Comparison of ENCODE assay signal across 1 cellular context in genomic region chr19:45405435-45406164, GRCh38.
TF ChIP-seq lines count a peak whose summit lies in the region.

No MANE protein-coding gene starts in this region.

TF ChIP-seq in K562, 482 proteins besides CTCF, POLR2A, EP300 and RAD21 (continued from another document and continues in another):
- no peak for TF ChIP-seq SMAD3 (CRISPR knock-in tag; conservative IDR thresholded peaks at IDR 0.05)
- no peak for TF ChIP-seq ZNF165 (CRISPR knock-in tag; IDR thresholded peaks at IDR 0.05; ENCODE audit: borderline replicate concordance)
- no peak for TF ChIP-seq CHCHD3 (CRISPR knock-in tag; IDR thresholded peaks at IDR 0.05)
- TF ChIP-seq CXXC5 (CRISPR knock-in tag; IDR thresholded peaks at IDR 0.05), result peak; percentile 22
- no peak for TF ChIP-seq E2F4 (CRISPR knock-in tag; IDR thresholded peaks at IDR 0.05; ENCODE audit: low read depth)
- no peak for TF ChIP-seq FOXA1 (IDR thresholded peaks at IDR 0.05; ENCODE audit: borderline replicate concordance)
- no peak; the same call in 1 of the 2 replicates for TF ChIP-seq L3MBTL2 (IDR thresholded peaks at IDR 0.05)
- TF ChIP-seq ETV5 (CRISPR knock-in tag; IDR thresholded peaks at IDR 0.05; ENCODE audit: low read depth), result no peak
- peak; percentile 20; the same call in 1 of the 2 replicates for TF ChIP-seq ELF1 (tag; IDR thresholded peaks at IDR 0.05)
- TF ChIP-seq POLR3A (IDR thresholded peaks at IDR 0.05; ENCODE audit: borderline replicate concordance, extremely low read depth, insufficient read depth, insufficient read length), result no peak
- TF ChIP-seq, protein P1, sequence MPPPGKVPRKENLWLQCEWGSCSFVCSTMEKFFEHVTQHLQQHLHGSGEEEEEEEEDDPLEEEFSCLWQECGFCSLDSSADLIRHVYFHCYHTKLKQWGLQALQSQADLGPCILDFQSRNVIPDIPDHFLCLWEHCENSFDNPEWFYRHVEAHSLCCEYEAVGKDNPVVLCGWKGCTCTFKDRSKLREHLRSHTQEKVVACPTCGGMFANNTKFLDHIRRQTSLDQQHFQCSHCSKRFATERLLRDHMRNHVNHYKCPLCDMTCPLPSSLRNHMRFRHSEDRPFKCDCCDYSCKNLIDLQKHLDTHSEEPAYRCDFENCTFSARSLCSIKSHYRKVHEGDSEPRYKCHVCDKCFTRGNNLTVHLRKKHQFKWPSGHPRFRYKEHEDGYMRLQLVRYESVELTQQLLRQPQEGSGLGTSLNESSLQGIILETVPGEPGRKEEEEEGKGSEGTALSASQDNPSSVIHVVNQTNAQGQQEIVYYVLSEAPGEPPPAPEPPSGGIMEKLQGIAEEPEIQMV (tag; conservative IDR thresholded peaks at IDR 0.05; ENCODE audit: low read depth), result no peak; the same call in 1 of the 2 replicates
- no peak for TF ChIP-seq SIN3B (IDR thresholded peaks at IDR 0.05; ENCODE audit: low read depth)
- no peak for TF ChIP-seq ZZZ3 (IDR thresholded peaks at IDR 0.05)
- no peak for TF ChIP-seq SRSF3 (IDR thresholded peaks at IDR 0.05; ENCODE audit: insufficient read depth, low read length)
- TF ChIP-seq, protein P2, sequence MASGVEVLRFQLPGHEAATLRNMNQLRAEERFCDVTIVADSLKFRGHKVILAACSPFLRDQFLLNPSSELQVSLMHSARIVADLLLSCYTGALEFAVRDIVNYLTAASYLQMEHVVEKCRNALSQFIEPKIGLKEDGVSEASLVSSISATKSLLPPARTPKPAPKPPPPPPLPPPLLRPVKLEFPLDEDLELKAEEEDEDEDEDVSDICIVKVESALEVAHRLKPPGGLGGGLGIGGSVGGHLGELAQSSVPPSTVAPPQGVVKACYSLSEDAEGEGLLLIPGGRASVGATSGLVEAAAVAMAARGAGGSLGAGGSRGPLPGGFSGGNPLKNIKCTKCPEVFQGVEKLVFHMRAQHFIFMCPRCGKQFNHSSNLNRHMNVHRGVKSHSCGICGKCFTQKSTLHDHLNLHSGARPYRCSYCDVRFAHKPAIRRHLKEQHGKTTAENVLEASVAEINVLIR (CRISPR knock-in tag; IDR thresholded peaks at IDR 0.05), result no peak
- TF ChIP-seq THRB (CRISPR knock-in tag; conservative IDR thresholded peaks at IDR 0.05), result no peak
- no peak for TF ChIP-seq GTF2E2 (tag; IDR thresholded peaks at IDR 0.05)
- TF ChIP-seq EGR1 (conservative IDR thresholded peaks at IDR 0.05), result peak; percentile 95
- TF ChIP-seq EP400 (IDR thresholded peaks at IDR 0.05), result no peak
- TF ChIP-seq TCF3 (CRISPR knock-in tag; IDR thresholded peaks at IDR 0.05), result no peak
- TF ChIP-seq MCM5 (IDR thresholded peaks at IDR 0.05; ENCODE audit: low read depth), result no peak
- peak; percentile 94 for TF ChIP-seq ZNF143 (CRISPR knock-in tag; IDR thresholded peaks at IDR 0.05)
- TF ChIP-seq SMAD4 (CRISPR knock-in tag; conservative IDR thresholded peaks at IDR 0.05), result peak; percentile 98
- TF ChIP-seq ZC3H4 (CRISPR knock-in tag; IDR thresholded peaks at IDR 0.05; ENCODE audit: borderline replicate concordance), result no peak
- peak; percentile 78; the same call in 1 of the 2 replicates for TF ChIP-seq ZNF175 (CRISPR knock-in tag; IDR thresholded peaks at IDR 0.05; ENCODE audit: low read depth)
- TF ChIP-seq DIDO1 (tag; IDR thresholded peaks at IDR 0.05; ENCODE audit: low read depth), result no peak
- TF ChIP-seq GABPA (tag; conservative IDR thresholded peaks at IDR 0.05; ENCODE audit: low read depth), result peak; percentile 45; the same call in 1 of the 2 replicates
- no peak; the same call in 1 of the 2 replicates for TF ChIP-seq LCOR (CRISPR knock-in tag; IDR thresholded peaks at IDR 0.05)
- no peak for TF ChIP-seq ZNF239 (CRISPR knock-in tag; IDR thresholded peaks at IDR 0.05)
- peak; percentile 96 for TF ChIP-seq ZBTB2 (IDR thresholded peaks at IDR 0.05)
- peak; percentile 66; the same call in 1 of the 2 replicates for TF ChIP-seq DPF2 (IDR thresholded peaks at IDR 0.05)
- no peak for TF ChIP-seq SMAD1 (IDR thresholded peaks at IDR 0.05; ENCODE audit: low read depth, low read length, partially characterized antibody)
- TF ChIP-seq ZFX (CRISPR knock-in tag; IDR thresholded peaks at IDR 0.05), result peak; percentile 28
- TF ChIP-seq CBX1 (IDR thresholded peaks at IDR 0.05; ENCODE audit: low read depth), result no peak
- TF ChIP-seq, protein P3, sequence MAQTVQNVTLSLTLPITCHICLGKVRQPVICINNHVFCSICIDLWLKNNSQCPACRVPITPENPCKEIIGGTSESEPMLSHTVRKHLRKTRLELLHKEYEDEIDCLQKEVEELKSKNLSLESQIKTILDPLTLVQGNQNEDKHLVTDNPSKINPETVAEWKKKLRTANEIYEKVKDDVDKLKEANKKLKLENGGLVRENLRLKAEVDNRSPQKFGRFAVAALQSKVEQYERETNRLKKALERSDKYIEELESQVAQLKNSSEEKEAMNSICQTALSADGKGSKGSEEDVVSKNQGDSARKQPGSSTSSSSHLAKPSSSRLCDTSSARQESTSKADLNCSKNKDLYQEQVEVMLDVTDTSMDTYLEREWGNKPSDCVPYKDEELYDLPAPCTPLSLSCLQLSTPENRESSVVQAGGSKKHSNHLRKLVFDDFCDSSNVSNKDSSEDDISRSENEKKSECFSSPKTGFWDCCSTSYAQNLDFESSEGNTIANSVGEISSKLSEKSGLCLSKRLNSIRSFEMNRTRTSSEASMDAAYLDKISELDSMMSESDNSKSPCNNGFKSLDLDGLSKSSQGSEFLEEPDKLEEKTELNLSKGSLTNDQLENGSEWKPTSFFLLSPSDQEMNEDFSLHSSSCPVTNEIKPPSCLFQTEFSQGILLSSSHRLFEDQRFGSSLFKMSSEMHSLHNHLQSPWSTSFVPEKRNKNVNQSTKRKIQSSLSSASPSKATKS (CRISPR knock-in tag; IDR thresholded peaks at IDR 0.05), result no peak
- TF ChIP-seq MECOM (CRISPR knock-in tag; IDR thresholded peaks at IDR 0.05), result no peak
- no peak for TF ChIP-seq SETDB1 (IDR thresholded peaks at IDR 0.05; ENCODE audit: low read length)
- no peak; the same call in 1 of the 2 replicates for TF ChIP-seq GABPB1 (CRISPR knock-in tag; IDR thresholded peaks at IDR 0.05)
- no peak for TF ChIP-seq HDGF (IDR thresholded peaks at IDR 0.05)
- no peak for TF ChIP-seq ZNF785 (CRISPR knock-in tag; IDR thresholded peaks at IDR 0.05)
- TF ChIP-seq ADNP (tag; IDR thresholded peaks at IDR 0.05), result no peak
- TF ChIP-seq BRF2 (IDR thresholded peaks at IDR 0.05; ENCODE audit: borderline replicate concordance, insufficient read depth, insufficient read length), result no peak
- peak; percentile 75 for TF ChIP-seq POU5F1 (IDR thresholded peaks at IDR 0.05; ENCODE audit: borderline replicate concordance, low read depth, low read length, partially characterized antibody)
- TF ChIP-seq ZNF780A (CRISPR knock-in tag; IDR thresholded peaks at IDR 0.05), result no peak
- TF ChIP-seq FOXJ2 (tag; IDR thresholded peaks at IDR 0.05), result peak; percentile 63; the same call in 1 of the 2 replicates
- TF ChIP-seq, protein P4, sequence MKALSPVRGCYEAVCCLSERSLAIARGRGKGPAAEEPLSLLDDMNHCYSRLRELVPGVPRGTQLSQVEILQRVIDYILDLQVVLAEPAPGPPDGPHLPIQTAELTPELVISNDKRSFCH (CRISPR knock-in tag; IDR thresholded peaks at IDR 0.05), result no peak
- TF ChIP-seq, protein P4 (tag; IDR thresholded peaks at IDR 0.05), result no peak
- no peak for TF ChIP-seq MAFK (IDR thresholded peaks at IDR 0.05; ENCODE audit: low read length)
- no peak for TF ChIP-seq ZNF274 (IDR thresholded peaks at IDR 0.05; ENCODE audit: borderline replicate concordance, low read depth, low read length)
- TF ChIP-seq, protein P5, sequence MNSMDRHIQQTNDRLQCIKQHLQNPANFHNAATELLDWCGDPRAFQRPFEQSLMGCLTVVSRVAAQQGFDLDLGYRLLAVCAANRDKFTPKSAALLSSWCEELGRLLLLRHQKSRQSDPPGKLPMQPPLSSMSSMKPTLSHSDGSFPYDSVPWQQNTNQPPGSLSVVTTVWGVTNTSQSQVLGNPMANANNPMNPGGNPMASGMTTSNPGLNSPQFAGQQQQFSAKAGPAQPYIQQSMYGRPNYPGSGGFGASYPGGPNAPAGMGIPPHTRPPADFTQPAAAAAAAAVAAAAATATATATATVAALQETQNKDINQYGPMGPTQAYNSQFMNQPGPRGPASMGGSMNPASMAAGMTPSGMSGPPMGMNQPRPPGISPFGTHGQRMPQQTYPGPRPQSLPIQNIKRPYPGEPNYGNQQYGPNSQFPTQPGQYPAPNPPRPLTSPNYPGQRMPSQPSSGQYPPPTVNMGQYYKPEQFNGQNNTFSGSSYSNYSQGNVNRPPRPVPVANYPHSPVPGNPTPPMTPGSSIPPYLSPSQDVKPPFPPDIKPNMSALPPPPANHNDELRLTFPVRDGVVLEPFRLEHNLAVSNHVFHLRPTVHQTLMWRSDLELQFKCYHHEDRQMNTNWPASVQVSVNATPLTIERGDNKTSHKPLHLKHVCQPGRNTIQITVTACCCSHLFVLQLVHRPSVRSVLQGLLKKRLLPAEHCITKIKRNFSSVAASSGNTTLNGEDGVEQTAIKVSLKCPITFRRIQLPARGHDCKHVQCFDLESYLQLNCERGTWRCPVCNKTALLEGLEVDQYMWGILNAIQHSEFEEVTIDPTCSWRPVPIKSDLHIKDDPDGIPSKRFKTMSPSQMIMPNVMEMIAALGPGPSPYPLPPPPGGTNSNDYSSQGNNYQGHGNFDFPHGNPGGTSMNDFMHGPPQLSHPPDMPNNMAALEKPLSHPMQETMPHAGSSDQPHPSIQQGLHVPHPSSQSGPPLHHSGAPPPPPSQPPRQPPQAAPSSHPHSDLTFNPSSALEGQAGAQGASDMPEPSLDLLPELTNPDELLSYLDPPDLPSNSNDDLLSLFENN (IDR thresholded peaks at IDR 0.05; ENCODE audit: low read depth in 2 of 2, low read length in 2 of 2), result no peak; a peak in 1 of 4 replicates
- TF ChIP-seq SRSF9 (IDR thresholded peaks at IDR 0.05; ENCODE audit: borderline replicate concordance, low read depth, low read length), result no peak
- TF ChIP-seq, protein P6, sequence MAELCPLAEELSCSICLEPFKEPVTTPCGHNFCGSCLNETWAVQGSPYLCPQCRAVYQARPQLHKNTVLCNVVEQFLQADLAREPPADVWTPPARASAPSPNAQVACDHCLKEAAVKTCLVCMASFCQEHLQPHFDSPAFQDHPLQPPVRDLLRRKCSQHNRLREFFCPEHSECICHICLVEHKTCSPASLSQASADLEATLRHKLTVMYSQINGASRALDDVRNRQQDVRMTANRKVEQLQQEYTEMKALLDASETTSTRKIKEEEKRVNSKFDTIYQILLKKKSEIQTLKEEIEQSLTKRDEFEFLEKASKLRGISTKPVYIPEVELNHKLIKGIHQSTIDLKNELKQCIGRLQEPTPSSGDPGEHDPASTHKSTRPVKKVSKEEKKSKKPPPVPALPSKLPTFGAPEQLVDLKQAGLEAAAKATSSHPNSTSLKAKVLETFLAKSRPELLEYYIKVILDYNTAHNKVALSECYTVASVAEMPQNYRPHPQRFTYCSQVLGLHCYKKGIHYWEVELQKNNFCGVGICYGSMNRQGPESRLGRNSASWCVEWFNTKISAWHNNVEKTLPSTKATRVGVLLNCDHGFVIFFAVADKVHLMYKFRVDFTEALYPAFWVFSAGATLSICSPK (IDR thresholded peaks at IDR 0.05; ENCODE audit: borderline replicate concordance), result no peak
- TF ChIP-seq ZKSCAN3 (CRISPR knock-in tag; IDR thresholded peaks at IDR 0.05), result no peak
- TF ChIP-seq, protein P7, sequence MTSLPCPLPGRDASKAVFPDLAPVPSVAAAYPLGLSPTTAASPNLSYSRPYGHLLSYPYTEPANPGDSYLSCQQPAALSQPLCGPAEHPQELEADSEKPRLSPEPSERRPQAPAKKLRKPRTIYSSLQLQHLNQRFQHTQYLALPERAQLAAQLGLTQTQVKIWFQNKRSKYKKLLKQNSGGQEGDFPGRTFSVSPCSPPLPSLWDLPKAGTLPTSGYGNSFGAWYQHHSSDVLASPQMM (CRISPR knock-in tag; IDR thresholded peaks at IDR 0.05), result no peak
- no peak for TF ChIP-seq ZNF695 (CRISPR knock-in tag; IDR thresholded peaks at IDR 0.05)
- no peak for TF ChIP-seq PHF20 (IDR thresholded peaks at IDR 0.05; ENCODE audit: partially characterized antibody)
